17 cellular contexts compared by ENCODE assay signal in the genomic region with DNA sequence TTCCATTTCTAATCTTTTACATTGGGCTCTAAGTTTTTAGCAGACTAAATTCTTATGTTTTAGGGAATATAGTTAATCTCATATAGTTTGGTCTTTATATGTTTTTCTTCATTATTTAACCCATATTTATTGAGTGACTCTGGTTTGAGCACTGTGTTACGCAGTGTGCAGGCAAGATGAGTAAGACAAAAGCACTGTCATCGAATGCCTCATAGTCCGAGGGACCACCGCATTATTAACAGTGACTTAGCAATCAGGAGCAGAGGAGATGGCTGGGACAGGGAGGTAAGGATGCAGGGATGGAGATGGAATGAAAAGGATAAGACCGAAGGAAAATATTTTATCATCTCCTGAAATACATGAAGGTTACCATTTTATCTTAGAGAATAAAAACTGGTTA.
A peak's percentile ranks its signal among the peaks of the same experiment; 100 is the strongest.
DNase-seq lines count a peak whose midpoint lies in the region; ATAC-seq, FAIRE-seq and TF ChIP-seq lines count a peak whose summit lies in the region.
"Had no signal": no experiment of that assay in that cellular context is flagged by ENCODE, and none has a peak within 500 bp of the region (broad histone marks: within the 10 kb centered on the region; RNA-seq: fewer than 3 reads in every experiment).

No MANE protein-coding gene starts in this region.

- H3K9me1 ChIP-seq in IMR-90 (ENCODE audit: insufficient read depth, low read length): no peaks in the 10 kb centered on the region; the same call in 1 of the 2 replicates

- H3K4me2 ChIP-seq in IMR-90 (ENCODE audit: low read depth, low read length): peak overlapping the region; percentile 69
- H3K4me2 ChIP-seq in GM12878 (ENCODE audit: control insufficient read depth, insufficient read depth): no peak overlapping the region

- SMC1A ChIA-PET in GM12878 (lab: Charles Lee; ENCODE audit: uncharacterized antibody, unreplicated experiment): no interaction called here

- H3K27ac ChIP-seq in AG04450 (ENCODE audit: low read depth, low read length) (peak overlapping the region; percentile 86), IMR-90 (ENCODE audit: insufficient read depth, low read length) (peak overlapping the region; percentile 83), GM12878 (ENCODE audit: control insufficient read depth, insufficient read depth) (peak overlapping the region; percentile 40)
- H3K27ac ChIP-seq: colonic mucosa, psoas muscle had no signal

- peak overlapping the region; percentile 88 for H3K56ac ChIP-seq in IMR-90 (ENCODE audit: extremely low read depth, insufficient read depth, low read length)

- RAD21 ChIA-PET in GM12878 (lab: Charles Lee; ENCODE audit: unreplicated experiment): no interaction called here

- no peaks in the 10 kb centered on the region for H3K27me3 ChIP-seq in AG04450 (ENCODE audit: control insufficient read depth, insufficient read depth, low read length)
- no peaks in the 10 kb centered on the region for H3K27me3 ChIP-seq in IMR-90 (ENCODE audit: control insufficient read depth, insufficient read depth, low read length)
- no peaks in the 10 kb centered on the region for H3K27me3 ChIP-seq in GM12878 (replicated peaks in 1 of 2; ENCODE audit: control insufficient read depth in 2 of 2, insufficient read depth in 2 of 2, low read length in 1 of 2)
- H3K27me3 ChIP-seq: colonic mucosa had no signal

- H3K36me3 ChIP-seq in IMR-90 (ENCODE audit: control insufficient read depth, insufficient read depth, low read length): no peaks in the 10 kb centered on the region
- no peaks in the 10 kb centered on the region for H3K36me3 ChIP-seq in GM12878 (ENCODE audit: control insufficient read depth in 2 of 2, insufficient read depth in 2 of 2, low read length in 1 of 2)
- H3K36me3 ChIP-seq: colonic mucosa had no signal

- H3K4me1 ChIP-seq in IMR-90 (ENCODE audit: control insufficient read depth, insufficient read depth, low read length) (peaks cover 8% of the 10 kb centered on the region), GM12878 (ENCODE audit: control insufficient read depth, insufficient read depth, low read length) (peaks cover 3% of the 10 kb centered on the region; the same call in 1 of the 2 replicates)
- H3K4me1 ChIP-seq: colonic mucosa, psoas muscle had no signal

- H2AFZ ChIP-seq in IMR-90 (replicated peaks; ENCODE audit: low read length, poor library complexity) (no peak overlapping the region), GM12878 (ENCODE audit: control insufficient read depth, low read depth, low read length) (no peak overlapping the region)

- BruUV-seq in IMR-90 (replicated peaks; lab: Mats Ljungman, UMichigan) (no TSS peak), GM12878 (replicated peaks; lab: Mats Ljungman, UMichigan) (no TSS peak)

- peak overlapping the region; percentile 96 for H4K5ac ChIP-seq in IMR-90 (ENCODE audit: low read depth, low read length)

- dilution Hi-C loops in IMR-90 (cut with HindIII; ENCODE audit: low sequenced_read_pairs, unreplicated experiment): no loop called here

- in situ Hi-C loops in IMR-90 (cut with MboI; ENCODE audit: low sequenced_read_pairs) (no loop called here), GM12878 (cut with MboI) (no loop called here)

- WGBS in IMR-90 (ENCODE audit: extremely low coverage in 2 of 2, insufficient read length in 1 of 2), 2 experiments: no CpG with 5 or more reads among the region's 5 CpGs
- 98% methylated on average over 5 of the region's 5 CpGs for WGBS in GM12878 (ENCODE audit: insufficient coverage, insufficient replicate concordance, low lambda C conversion rate, missing lambda C conversion rate)

- peak overlapping the region; percentile 14 to 94; a peak in 3 of 4 replicates for H4K8ac ChIP-seq in IMR-90 (ENCODE audit: low read depth in 2 of 2, low read length in 2 of 2)

- no peak for TF ChIP-seq CTCF in AG04450 (IDR thresholded peaks at IDR 0.05; ENCODE audit: low read depth, low read length)
- TF ChIP-seq CTCF in IMR-90 (conservative IDR thresholded peaks at IDR 0.05; ENCODE audit: low read depth, low read length): no peak
- TF ChIP-seq CTCF in GM12878 (IDR thresholded peaks at IDR 0.05 in 2 of 3, conservative IDR thresholded peaks at IDR 0.05 in 1 of 3; ENCODE audit: control insufficient read depth in 2 of 3, extremely low read depth in 1 of 3, insufficient read depth in 1 of 3, low read depth in 3 of 3, low read length in 3 of 3): no peak
- no peak for TF ChIP-seq CTCF in GM10266 (IDR thresholded peaks at IDR 0.05; ENCODE audit: control insufficient read depth, insufficient read depth, low read depth, missing control alignments)

- peak overlapping the region; percentile 57 for H3K9ac ChIP-seq in IMR-90 (ENCODE audit: low read depth, low read length)
- H3K9ac ChIP-seq in GM12878 (ENCODE audit: control insufficient read depth, insufficient read depth, low read length): no peak overlapping the region

- ATAC-seq in IMR-90 (ENCODE audit: low read depth): peak; percentile 30
- ATAC-seq in GM12878: no peak
- no peak for ATAC-seq in GM21423 (IDR thresholded peaks at IDR 0.05; ENCODE audit: unreplicated experiment)
- ATAC-seq in HG03432 (IDR thresholded peaks at IDR 0.05; ENCODE audit: unreplicated experiment): no peak
- ATAC-seq: HepG2, psoas muscle had no signal

- TF ChIP-seq EP300 in GM12878 (IDR thresholded peaks at IDR 0.05; ENCODE audit: borderline replicate concordance in 1 of 2, control insufficient read depth in 1 of 2, low read depth in 2 of 2, low read length in 2 of 2): no peak

- H2BK120ac ChIP-seq in IMR-90 (ENCODE audit: low read depth, low read length): peak overlapping the region; percentile 94

- H2BK15ac ChIP-seq in IMR-90 (ENCODE audit: low read depth, low read length): peak overlapping the region; percentile 63; the same call in 2 of the 3 replicates

- H2AK5ac ChIP-seq in IMR-90 (ENCODE audit: low read depth, low read length): peak overlapping the region; percentile 87; the same call in 1 of the 2 replicates

- H3K79me1 ChIP-seq in IMR-90 (ENCODE audit: low read depth in 1 of 2, low read length in 2 of 2): no peaks in the 10 kb centered on the region

- peak overlapping the region; percentile 98 for H4K91ac ChIP-seq in IMR-90 (ENCODE audit: insufficient read depth, low read depth, low read length)

- no peak overlapping the region for H2AK9ac ChIP-seq in IMR-90 (replicated peaks; ENCODE audit: low read depth, low read length, poor library complexity)

- peak overlapping the region; percentile 97 for H2BK5ac ChIP-seq in IMR-90 (ENCODE audit: low read depth, low read length, poor library complexity, severe bottlenecking)

- peak overlapping the region; percentile 96 for H3K18ac ChIP-seq in IMR-90 (ENCODE audit: low read depth, low read length)

- H3K9me3 ChIP-seq in AG04450 (ENCODE audit: control insufficient read depth, insufficient read depth, low read length) (no peaks in the 10 kb centered on the region), IMR-90 (ENCODE audit: control insufficient read depth, insufficient read depth, low read length) (no peaks in the 10 kb centered on the region), GM12878 (replicated peaks; ENCODE audit: control insufficient read depth, insufficient read depth, low read length) (no peaks in the 10 kb centered on the region; the same call in 2 of the 3 replicates)
- H3K9me3 ChIP-seq: colonic mucosa, psoas muscle had no signal

- no peak for FAIRE-seq in GM12878 (lab: Jason Lieb, UNC)
- FAIRE-seq: HepG2 had no signal

- no peaks in the 10 kb centered on the region for H3K79me2 ChIP-seq in GM12878 (ENCODE audit: control insufficient read depth, insufficient read depth, low read length)

- H4K20me1 ChIP-seq in IMR-90 (ENCODE audit: insufficient read depth, low read length) (no peaks in the 10 kb centered on the region), GM12878 (ENCODE audit: control insufficient read depth, insufficient read depth) (no peaks in the 10 kb centered on the region)

- no peak for DNase-seq in AG04450 (ENCODE audit: low read depth, low spot score)
- peak; percentile 77 for DNase-seq in IMR-90
- DNase-seq in GM12878 (ENCODE audit: low read depth, low spot score): no peak
- DNase-seq in kidney tubule cell (ENCODE audit: low spot score): peak; percentile 24
- no peak for DNase-seq in GM10266 (ENCODE audit: extremely low spot score)
- DNase-seq in NCI-H2171 treated with DMSO at 0.1 percent for 48 hours (lab: John Stamatoyannopoulos, UW): no peak
- DNase-seq: activated CD4-positive, alpha-beta T cell treated with anti-CD3 and anti-CD28 coated beads, Interleukin-2, amount 10 ng/mL, durations not matched to agents 7 days and 5 days; activated T-cell treated with anti-CD3 and anti-CD28 coated beads, Interleukin-2, amount 50 U/mL, for 24 hours; colonic mucosa; DND-41; kidney; naive thymus-derived CD4-positive, alpha-beta T cell; NCI-H2227 treated with DMSO at 0.1 percent for 48 hours; psoas muscle had no signal

- H3K14ac ChIP-seq in IMR-90 (replicated peaks; ENCODE audit: low read depth, low read length): peak overlapping the region; percentile 62

- no peak for TF ChIP-seq RAD21 in IMR-90 (IDR thresholded peaks at IDR 0.05; ENCODE audit: low read length)
- TF ChIP-seq RAD21 in GM12878 (IDR thresholded peaks at IDR 0.05; ENCODE audit: insufficient read depth, low read depth, low read length): no peak

- intact Hi-C loops in IMR-90 (cut with micrococcal nuclease) (loop anchor here (1.0 to 5.0 kb wide), 5 partner anchors 65 to 225 kb away; a partner anchor contains a TSS), GM12878 (cut with micrococcal nuclease; ENCODE audit: unreplicated experiment) (no loop called here)

- TF ChIP-seq POLR2A in IMR-90 (IDR thresholded peaks at IDR 0.05; ENCODE audit: low read depth, low read length) (no peak), GM12878 (IDR thresholded peaks at IDR 0.05; ENCODE audit: low read depth, low read length) (no peak)

- POLR2A ChIA-PET in AG04450 (lab: Yijun Ruan, JAX): interaction anchor here (0.7 to 1.5 kb wide), 6 partner anchors 8 to 141 kb away, joined by 3 to 9 read pairs (median 4); a partner anchor contains a TSS
- POLR2A ChIA-PET in IMR-90 (lab: Charles Lee; ENCODE audit: unreplicated experiment): interaction anchor here (1.1 kb wide), 2 partner anchors 11 to 65 kb away, joined by 5 to 6 read pairs; a partner anchor contains a TSS
- POLR2A ChIA-PET in GM12878 (lab: Charles Lee): no interaction called here

- peak overlapping the region; percentile 68 for H3K23ac ChIP-seq in IMR-90 (ENCODE audit: low read depth, low read length)

- H3K4me3 ChIP-seq in AG04450 (ENCODE audit: low read depth, low read length) (no peak overlapping the region), IMR-90 (ENCODE audit: insufficient read depth, low read depth, low read length) (no peak overlapping the region), GM12878 (no peak overlapping the region)
- H3K4me3 ChIP-seq: colonic mucosa, psoas muscle had no signal

- CTCF ChIA-PET in AG04450 (lab: Charles Lee): interaction anchor here (0.9 kb wide), 1 partner anchor 141 kb away, joined by 4 read pairs; no protein-coding TSS in a partner anchor
- CTCF ChIA-PET in IMR-90 (lab: Yijun Ruan, JAX): interaction anchor here (1.5 kb wide), 1 partner anchor 82 kb away, joined by 3 read pairs; no protein-coding TSS in a partner anchor
- CTCF ChIA-PET in GM12878 (lab: Yijun Ruan, JAX): no interaction called here

- H3K4ac ChIP-seq in IMR-90 (ENCODE audit: low read depth, low read length): peak overlapping the region; percentile 94

- H2BK20ac ChIP-seq in IMR-90 (ENCODE audit: low read depth, low read length): peak overlapping the region; percentile 83

TF ChIP-seq in IMR-90, 13 proteins besides CTCF, POLR2A, EP300 and RAD21 (continues in another document):
- TF ChIP-seq SMC3 (IDR thresholded peaks at IDR 0.05; ENCODE audit: low read depth, low read length): no peak

Comparison
In these comparisons a context has a peak if more than half of its experiments do, and no peak if none do; other contexts are left out.
1. DNase-seq: peak in IMR-90 (single experiment) and kidney tubule cell (single experiment); none in AG04450 (single experiment), GM12878 (single experiment), GM10266 (single experiment) and NCI-H2171 treated with DMSO at 0.1 percent for 48 hours (single experiment).
2. Peak in every context shown above with its lines, with median percentiles within 50 percentile points of each other: H3K27ac ChIP-seq.